8 cellular contexts compared by ENCODE assay signal in the genomic region with DNA sequence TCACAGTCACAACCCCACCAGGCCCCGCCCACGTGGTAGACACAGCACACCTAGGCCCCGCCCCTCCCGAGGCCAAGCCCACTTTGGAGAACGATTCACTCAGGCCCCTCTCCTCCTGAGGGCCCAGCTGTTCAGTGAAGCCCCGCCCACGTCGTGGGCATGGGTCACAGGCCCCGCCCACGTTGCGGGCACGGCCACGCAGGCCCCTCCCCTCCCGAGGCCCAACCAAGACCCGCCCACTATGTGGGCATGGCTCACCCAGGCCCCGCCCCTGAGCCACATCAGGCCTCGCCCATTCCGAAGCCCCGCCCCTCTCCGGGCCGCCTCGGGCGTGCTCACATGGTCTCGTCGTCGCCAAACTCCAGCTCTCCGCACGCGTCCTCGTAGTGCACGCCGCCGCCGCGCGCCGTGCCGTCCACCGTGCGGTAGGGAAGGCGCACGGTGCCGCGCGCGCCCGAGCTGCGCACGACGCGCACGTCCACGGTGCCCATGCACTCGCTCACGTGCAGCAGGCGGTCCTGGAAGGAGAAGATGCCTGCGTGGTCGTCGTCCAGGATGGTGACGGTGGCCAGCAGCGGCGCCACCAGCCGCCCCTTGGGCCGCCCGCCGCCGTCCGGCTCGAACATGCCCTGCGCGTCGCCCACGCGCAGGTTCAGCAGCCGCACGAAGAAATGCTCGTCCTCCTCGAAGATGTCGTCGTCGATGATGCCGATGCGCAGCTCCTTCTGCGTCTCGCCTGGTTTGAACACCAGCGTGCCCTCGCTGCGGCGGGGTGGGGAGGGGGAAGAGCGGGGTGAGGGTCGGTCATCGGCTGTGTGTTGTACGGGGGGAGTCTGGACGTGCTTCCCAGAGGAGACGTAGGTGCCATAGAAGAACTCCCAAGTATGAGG. TPM values are rescaled to one million over a fixed set of nuclear protein-coding genes. Genes with fewer than 3 reads are reported as not detected.
DNase-seq lines count a peak whose midpoint lies in the region; ATAC-seq and TF ChIP-seq lines count a peak whose summit lies in the region.

No MANE protein-coding gene starts in this region.

- H3K27ac ChIP-seq in SK-N-SH (ENCODE audit: low read depth in 2 of 2, low read length in 1 of 2) (peak overlapping the region in 1 of 2 experiments; percentile 67; a peak in 1 of 4 replicates), angular gyrus (ENCODE audit: low read depth, low read length) (peak overlapping the region; percentile 18)

- no peaks in the 10 kb centered on the region for H3K9me3 ChIP-seq in SK-N-SH

- H3K27me3 ChIP-seq in SK-N-SH (ENCODE audit: insufficient read depth), result no peaks in the 10 kb centered on the region; the same call in 1 of the 2 replicates

- no peak overlapping the region for H3K9ac ChIP-seq in SK-N-SH

- TF ChIP-seq RAD21 in SK-N-SH (IDR thresholded peaks at IDR 0.05; ENCODE audit: low read length), result no peak

- TF ChIP-seq CTCF in SK-N-SH (IDR thresholded peaks at IDR 0.05), result no peak

- H3F3A ChIP-seq in SK-N-SH (replicated peaks; ENCODE audit: insufficient read depth), result peaks cover 4% of the 10 kb centered on the region

- H3K79me2 ChIP-seq in SK-N-SH (ENCODE audit: insufficient read depth), result no peaks in the 10 kb centered on the region

- CTCF ChIA-PET in SK-N-SH (lab: Yijun Ruan, JAX), result interaction anchor here (1.0 to 8.4 kb wide), 15 partner anchors 8 to 296 kb away, joined by 3 to 80 read pairs (median 4); a partner anchor contains a TSS

- no peak for TF ChIP-seq EP300 in SK-N-SH (IDR thresholded peaks at IDR 0.05; ENCODE audit: borderline replicate concordance in 1 of 2, low read depth in 1 of 2, low read length in 1 of 2)

- H3K4me2 ChIP-seq in SK-N-SH, result peak overlapping the region; percentile 67

- DNase-seq in DMS 273 (lab: John Stamatoyannopoulos, UW; ENCODE audit: unreplicated experiment), result peak; percentile 71
- DNase-seq in DMS 273 treated with DMSO at 0.1 percent for 48 hours (lab: John Stamatoyannopoulos, UW), result no peak
- peak; percentile 97 for DNase-seq in SK-N-SH
- DNase-seq in stimulated activated CD4-positive, alpha-beta T cell treated with anti-CD3 and anti-CD28 coated beads, Interleukin-1b, Interleukin-23, amount 100 ng/mL, for 24 hours (ENCODE audit: low read depth in 4 of 4, low spot score in 1 of 4), result peak in 3 of 4 experiments; percentile 26 to 58 (median 28)
- DNase-seq in NCI-H510A treated with DMSO at 0.1 percent for 48 hours (lab: John Stamatoyannopoulos, UW), result no peak

- peaks cover 0 to 9% of the 10 kb centered on the region in 2 experiments; a peak in 2 of 4 replicates for H3K4me1 ChIP-seq in SK-N-SH (ENCODE audit: control insufficient read depth in 1 of 2, insufficient read depth in 2 of 2, low read depth in 1 of 2, low read length in 1 of 2)

- H4K20me1 ChIP-seq in SK-N-SH (ENCODE audit: insufficient read depth), result 0 out of 2 replicates have a peak, but pooled peaks cover 3% of the 10 kb centered on the region

- no peaks in the 10 kb centered on the region for H3K36me3 ChIP-seq in SK-N-SH (replicated peaks in 1 of 2; ENCODE audit: control insufficient read depth in 1 of 2, insufficient read depth in 2 of 2, low read length in 1 of 2)

- H3K4me3 ChIP-seq in SK-N-SH (ENCODE audit: low read depth in 2 of 2, low read length in 1 of 2) (peak overlapping the region; percentile 41 to 46; a peak in 3 of 4 replicates), iPS-11a (ENCODE audit: low read depth, low read length) (peak overlapping the region; percentile 57)

- H2AFZ ChIP-seq in SK-N-SH (ENCODE audit: low read depth), result no peak overlapping the region; the same call in 1 of the 2 replicates

- no peaks in the 10 kb centered on the region for H3K9me2 ChIP-seq in SK-N-SH

- WGBS in SK-N-SH (ENCODE audit: low lambda C conversion rate), result 23% methylated on average over 72 of the region's 95 CpGs

- ATAC-seq in HG03354 (IDR thresholded peaks at IDR 0.05; ENCODE audit: poor library complexity, severe bottlenecking, unreplicated experiment), result no peak

- POLR2A ChIA-PET in SK-N-SH (lab: Yijun Ruan, JAX), result interaction anchor here (0.6 to 1.6 kb wide), 6 partner anchors 9 to 1018 kb away, joined by 3 to 10 read pairs (median 3); a partner anchor contains a TSS

TF ChIP-seq in SK-N-SH, 30 proteins besides CTCF, POLR2A, EP300 and RAD21:
- TF ChIP-seq EZH2phosphoT487 (IDR thresholded peaks at IDR 0.05; ENCODE audit: borderline replicate concordance, low read depth), result no peak
- no peak for TF ChIP-seq RCOR1 (IDR thresholded peaks at IDR 0.05; ENCODE audit: low read length)
- TF ChIP-seq, protein P1, sequence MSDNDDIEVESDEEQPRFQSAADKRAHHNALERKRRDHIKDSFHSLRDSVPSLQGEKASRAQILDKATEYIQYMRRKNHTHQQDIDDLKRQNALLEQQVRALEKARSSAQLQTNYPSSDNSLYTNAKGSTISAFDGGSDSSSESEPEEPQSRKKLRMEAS (IDR thresholded peaks at IDR 0.05; ENCODE audit: low read depth), result peak; percentile 87
- TF ChIP-seq TCF12 (IDR thresholded peaks at IDR 0.05), result no peak
- peak; percentile 34 for TF ChIP-seq NRF1 (IDR thresholded peaks at IDR 0.05; ENCODE audit: low read depth, low read length)
- TF ChIP-seq MXI1 (IDR thresholded peaks at IDR 0.05; ENCODE audit: low read depth, low read length), result peak; percentile 76
- peak; percentile 39 for TF ChIP-seq CHD2 (IDR thresholded peaks at IDR 0.05; ENCODE audit: low read length, partially characterized antibody)
- TF ChIP-seq JUND (IDR thresholded peaks at IDR 0.05), result no peak
- TF ChIP-seq, protein P2, sequence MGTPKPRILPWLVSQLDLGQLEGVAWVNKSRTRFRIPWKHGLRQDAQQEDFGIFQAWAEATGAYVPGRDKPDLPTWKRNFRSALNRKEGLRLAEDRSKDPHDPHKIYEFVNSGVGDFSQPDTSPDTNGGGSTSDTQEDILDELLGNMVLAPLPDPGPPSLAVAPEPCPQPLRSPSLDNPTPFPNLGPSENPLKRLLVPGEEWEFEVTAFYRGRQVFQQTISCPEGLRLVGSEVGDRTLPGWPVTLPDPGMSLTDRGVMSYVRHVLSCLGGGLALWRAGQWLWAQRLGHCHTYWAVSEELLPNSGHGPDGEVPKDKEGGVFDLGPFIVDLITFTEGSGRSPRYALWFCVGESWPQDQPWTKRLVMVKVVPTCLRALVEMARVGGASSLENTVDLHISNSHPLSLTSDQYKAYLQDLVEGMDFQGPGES (IDR thresholded peaks at IDR 0.05; ENCODE audit: low read depth, low read length), result no peak
- no peak for TF ChIP-seq ELF1 (IDR thresholded peaks at IDR 0.05)
- TF ChIP-seq, protein P3, sequence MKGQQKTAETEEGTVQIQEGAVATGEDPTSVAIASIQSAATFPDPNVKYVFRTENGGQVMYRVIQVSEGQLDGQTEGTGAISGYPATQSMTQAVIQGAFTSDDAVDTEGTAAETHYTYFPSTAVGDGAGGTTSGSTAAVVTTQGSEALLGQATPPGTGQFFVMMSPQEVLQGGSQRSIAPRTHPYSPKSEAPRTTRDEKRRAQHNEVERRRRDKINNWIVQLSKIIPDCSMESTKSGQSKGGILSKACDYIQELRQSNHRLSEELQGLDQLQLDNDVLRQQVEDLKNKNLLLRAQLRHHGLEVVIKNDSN (IDR thresholded peaks at IDR 0.05; ENCODE audit: borderline replicate concordance, low read depth), result peak; percentile 22; the same call in 1 of the 2 replicates
- 0 out of 2 replicates have a peak, but pooled peaks have one; percentile 11 for TF ChIP-seq FOXJ3 (CRISPR knock-in tag; IDR thresholded peaks at IDR 0.05)

RNA-seq across cellular contexts. Expression of a gene that starts 24.0 kb away (rescaled TPM):
- polyA plus RNA-seq in SK-N-SH (2012; rRNA removed), result 0.29 and 0.58 TPM in 2 replicates
- 0.26 and 0.45 TPM in 2 replicates for polyA plus RNA-seq in SK-N-SH (2012; cell fraction: cytosol; rRNA removed)
- 0.56 and 0.79 TPM in 2 replicates for polyA plus RNA-seq in SK-N-SH (2012; cell fraction: nucleus; rRNA removed)

RNA-seq across cellular contexts. Expression of a gene that starts 28.4 kb away (rescaled TPM):
- polyA plus RNA-seq in SK-N-SH (2012; rRNA removed), result 61.0 and 69.8 TPM in 2 replicates
- polyA plus RNA-seq in SK-N-SH (2012; cell fraction: cytosol; rRNA removed), result 34.6 and 50.3 TPM in 2 replicates
- polyA plus RNA-seq in SK-N-SH (2012; cell fraction: nucleus; rRNA removed), result 160 and 191 TPM in 2 replicates

RNA-seq across cellular contexts. Expression of a gene that starts 36.3 kb away (rescaled TPM):
- 15.8 and 17.7 TPM in 2 replicates for polyA plus RNA-seq in SK-N-SH (2012; rRNA removed)
- polyA plus RNA-seq in SK-N-SH (2012; cell fraction: cytosol; rRNA removed), result 6.3 and 8.9 TPM in 2 replicates
- 64.6 and 79.2 TPM in 2 replicates for polyA plus RNA-seq in SK-N-SH (2012; cell fraction: nucleus; rRNA removed)

Comparison
In these comparisons a context has a peak if more than half of its experiments do, and no peak if none do; other contexts are left out.
1. DNase-seq: peak in DMS 273 (single experiment), SK-N-SH (single experiment) and stimulated activated CD4-positive, alpha-beta T cell treated with anti-CD3 and anti-CD28 coated beads, Interleukin-1b, Interleukin-23, amount 100 ng/mL, for 24 hours (3 of 4); none in DMS 273 treated with DMSO at 0.1 percent for 48 hours (single experiment) and NCI-H510A treated with DMSO at 0.1 percent for 48 hours (single experiment).